ENCODE assay signal across 1 cellular context in the genomic region with DNA sequence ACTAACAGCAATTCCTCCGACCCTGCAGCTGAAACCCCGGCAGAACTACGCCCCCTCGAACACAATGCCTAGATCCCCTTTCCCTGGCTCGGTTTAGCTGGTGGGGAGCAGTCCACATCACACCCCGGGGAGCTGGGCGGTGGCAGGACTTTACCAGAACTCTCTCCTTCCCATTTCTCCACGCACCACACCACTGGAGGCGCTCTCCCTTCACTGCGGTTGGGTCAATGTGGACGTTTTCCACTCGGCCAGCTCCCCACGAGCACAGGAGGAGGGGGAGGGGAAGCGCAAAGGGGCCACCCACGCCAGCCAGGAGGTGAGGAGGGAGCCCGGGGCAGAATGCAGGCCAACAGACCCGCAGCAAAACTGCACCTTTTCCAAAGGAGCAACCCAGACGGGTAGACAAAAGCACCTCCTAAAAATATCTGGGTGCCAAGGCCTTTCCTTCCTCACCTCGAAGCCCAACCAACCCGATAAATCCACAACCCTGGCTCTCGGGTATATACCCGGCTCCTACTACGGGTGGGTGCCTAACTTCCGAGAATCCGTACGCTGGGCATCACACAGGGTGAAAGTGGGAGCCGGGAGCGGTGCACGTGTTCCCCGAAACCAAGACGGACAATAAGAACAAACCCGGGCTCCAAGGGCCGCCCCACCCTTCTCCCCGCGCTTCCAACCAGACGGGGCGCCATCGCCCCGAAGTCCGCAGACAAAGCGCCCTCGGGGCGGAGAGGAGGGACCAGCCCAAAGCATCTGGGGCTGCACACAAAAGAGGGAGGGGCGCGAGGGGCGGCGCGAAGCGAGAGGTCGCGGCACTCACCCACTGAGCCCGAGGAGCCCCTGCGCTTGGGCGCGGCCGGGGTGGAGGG.
TF ChIP-seq lines count a peak whose summit lies in the region.

No MANE protein-coding gene starts in this region.

TF ChIP-seq in HepG2, 621 proteins besides CTCF, POLR2A, EP300 and RAD21 (continued from another document and continues in another):
- TF ChIP-seq, protein P1, sequence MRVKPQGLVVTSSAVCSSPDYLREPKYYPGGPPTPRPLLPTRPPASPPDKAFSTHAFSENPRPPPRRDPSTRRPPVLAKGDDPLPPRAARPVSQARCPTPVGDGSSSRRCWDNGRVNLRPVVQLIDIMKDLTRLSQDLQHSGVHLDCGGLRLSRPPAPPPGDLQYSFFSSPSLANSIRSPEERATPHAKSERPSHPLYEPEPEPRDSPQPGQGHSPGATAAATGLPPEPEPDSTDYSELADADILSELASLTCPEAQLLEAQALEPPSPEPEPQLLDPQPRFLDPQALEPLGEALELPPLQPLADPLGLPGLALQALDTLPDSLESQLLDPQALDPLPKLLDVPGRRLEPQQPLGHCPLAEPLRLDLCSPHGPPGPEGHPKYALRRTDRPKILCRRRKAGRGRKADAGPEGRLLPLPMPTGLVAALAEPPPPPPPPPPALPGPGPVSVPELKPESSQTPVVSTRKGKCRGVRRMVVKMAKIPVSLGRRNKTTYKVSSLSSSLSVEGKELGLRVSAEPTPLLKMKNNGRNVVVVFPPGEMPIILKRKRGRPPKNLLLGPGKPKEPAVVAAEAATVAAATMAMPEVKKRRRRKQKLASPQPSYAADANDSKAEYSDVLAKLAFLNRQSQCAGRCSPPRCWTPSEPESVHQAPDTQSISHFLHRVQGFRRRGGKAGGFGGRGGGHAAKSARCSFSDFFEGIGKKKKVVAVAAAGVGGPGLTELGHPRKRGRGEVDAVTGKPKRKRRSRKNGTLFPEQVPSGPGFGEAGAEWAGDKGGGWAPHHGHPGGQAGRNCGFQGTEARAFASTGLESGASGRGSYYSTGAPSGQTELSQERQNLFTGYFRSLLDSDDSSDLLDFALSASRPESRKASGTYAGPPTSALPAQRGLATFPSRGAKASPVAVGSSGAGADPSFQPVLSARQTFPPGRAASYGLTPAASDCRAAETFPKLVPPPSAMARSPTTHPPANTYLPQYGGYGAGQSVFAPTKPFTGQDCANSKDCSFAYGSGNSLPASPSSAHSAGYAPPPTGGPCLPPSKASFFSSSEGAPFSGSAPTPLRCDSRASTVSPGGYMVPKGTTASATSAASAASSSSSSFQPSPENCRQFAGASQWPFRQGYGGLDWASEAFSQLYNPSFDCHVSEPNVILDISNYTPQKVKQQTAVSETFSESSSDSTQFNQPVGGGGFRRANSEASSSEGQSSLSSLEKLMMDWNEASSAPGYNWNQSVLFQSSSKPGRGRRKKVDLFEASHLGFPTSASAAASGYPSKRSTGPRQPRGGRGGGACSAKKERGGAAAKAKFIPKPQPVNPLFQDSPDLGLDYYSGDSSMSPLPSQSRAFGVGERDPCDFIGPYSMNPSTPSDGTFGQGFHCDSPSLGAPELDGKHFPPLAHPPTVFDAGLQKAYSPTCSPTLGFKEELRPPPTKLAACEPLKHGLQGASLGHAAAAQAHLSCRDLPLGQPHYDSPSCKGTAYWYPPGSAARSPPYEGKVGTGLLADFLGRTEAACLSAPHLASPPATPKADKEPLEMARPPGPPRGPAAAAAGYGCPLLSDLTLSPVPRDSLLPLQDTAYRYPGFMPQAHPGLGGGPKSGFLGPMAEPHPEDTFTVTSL (CRISPR knock-in tag; IDR thresholded peaks at IDR 0.05; ENCODE audit: borderline replicate concordance): 0 out of 2 replicates have a peak, but pooled peaks have one; percentile 9
- 0 out of 2 replicates have a peak, but pooled peaks have one; percentile 41 for TF ChIP-seq RBFOX2 (IDR thresholded peaks at IDR 0.05; ENCODE audit: low read depth, low read length)
- TF ChIP-seq RFXANK (CRISPR knock-in tag; IDR thresholded peaks at IDR 0.05): 0 out of 2 replicates have a peak, but pooled peaks have one; percentile 38
- peak; percentile 10; the same call in 1 of the 2 replicates for TF ChIP-seq ZNF12 (CRISPR knock-in tag; IDR thresholded peaks at IDR 0.05)
- no peak for TF ChIP-seq ZNF850 (CRISPR knock-in tag; conservative IDR thresholded peaks at IDR 0.05)
- TF ChIP-seq ZNF20 (CRISPR knock-in tag; IDR thresholded peaks at IDR 0.05): 0 out of 2 replicates have a peak, but pooled peaks have one; percentile 38
- TF ChIP-seq, protein P2, sequence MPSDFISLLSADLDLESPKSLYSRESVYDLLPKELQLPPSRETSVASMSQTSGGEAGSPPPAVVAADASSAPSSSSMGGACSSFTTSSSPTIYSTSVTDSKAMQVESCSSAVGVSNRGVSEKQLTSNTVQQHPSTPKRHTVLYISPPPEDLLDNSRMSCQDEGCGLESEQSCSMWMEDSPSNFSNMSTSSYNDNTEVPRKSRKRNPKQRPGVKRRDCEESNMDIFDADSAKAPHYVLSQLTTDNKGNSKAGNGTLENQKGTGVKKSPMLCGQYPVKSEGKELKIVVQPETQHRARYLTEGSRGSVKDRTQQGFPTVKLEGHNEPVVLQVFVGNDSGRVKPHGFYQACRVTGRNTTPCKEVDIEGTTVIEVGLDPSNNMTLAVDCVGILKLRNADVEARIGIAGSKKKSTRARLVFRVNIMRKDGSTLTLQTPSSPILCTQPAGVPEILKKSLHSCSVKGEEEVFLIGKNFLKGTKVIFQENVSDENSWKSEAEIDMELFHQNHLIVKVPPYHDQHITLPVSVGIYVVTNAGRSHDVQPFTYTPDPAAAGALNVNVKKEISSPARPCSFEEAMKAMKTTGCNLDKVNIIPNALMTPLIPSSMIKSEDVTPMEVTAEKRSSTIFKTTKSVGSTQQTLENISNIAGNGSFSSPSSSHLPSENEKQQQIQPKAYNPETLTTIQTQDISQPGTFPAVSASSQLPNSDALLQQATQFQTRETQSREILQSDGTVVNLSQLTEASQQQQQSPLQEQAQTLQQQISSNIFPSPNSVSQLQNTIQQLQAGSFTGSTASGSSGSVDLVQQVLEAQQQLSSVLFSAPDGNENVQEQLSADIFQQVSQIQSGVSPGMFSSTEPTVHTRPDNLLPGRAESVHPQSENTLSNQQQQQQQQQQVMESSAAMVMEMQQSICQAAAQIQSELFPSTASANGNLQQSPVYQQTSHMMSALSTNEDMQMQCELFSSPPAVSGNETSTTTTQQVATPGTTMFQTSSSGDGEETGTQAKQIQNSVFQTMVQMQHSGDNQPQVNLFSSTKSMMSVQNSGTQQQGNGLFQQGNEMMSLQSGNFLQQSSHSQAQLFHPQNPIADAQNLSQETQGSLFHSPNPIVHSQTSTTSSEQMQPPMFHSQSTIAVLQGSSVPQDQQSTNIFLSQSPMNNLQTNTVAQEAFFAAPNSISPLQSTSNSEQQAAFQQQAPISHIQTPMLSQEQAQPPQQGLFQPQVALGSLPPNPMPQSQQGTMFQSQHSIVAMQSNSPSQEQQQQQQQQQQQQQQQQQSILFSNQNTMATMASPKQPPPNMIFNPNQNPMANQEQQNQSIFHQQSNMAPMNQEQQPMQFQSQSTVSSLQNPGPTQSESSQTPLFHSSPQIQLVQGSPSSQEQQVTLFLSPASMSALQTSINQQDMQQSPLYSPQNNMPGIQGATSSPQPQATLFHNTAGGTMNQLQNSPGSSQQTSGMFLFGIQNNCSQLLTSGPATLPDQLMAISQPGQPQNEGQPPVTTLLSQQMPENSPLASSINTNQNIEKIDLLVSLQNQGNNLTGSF (CRISPR knock-in tag; IDR thresholded peaks at IDR 0.05): peak; percentile 69; the same call in 1 of the 2 replicates
- peak; percentile 84 for TF ChIP-seq ZNF225 (CRISPR knock-in tag; IDR thresholded peaks at IDR 0.05)
- TF ChIP-seq, protein P3, sequence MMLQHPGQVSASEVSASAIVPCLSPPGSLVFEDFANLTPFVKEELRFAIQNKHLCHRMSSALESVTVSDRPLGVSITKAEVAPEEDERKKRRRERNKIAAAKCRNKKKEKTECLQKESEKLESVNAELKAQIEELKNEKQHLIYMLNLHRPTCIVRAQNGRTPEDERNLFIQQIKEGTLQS (CRISPR knock-in tag; IDR thresholded peaks at IDR 0.05): peak; percentile 55; the same call in 1 of the 2 replicates
- TF ChIP-seq ZNF652 (CRISPR knock-in tag; IDR thresholded peaks at IDR 0.05; ENCODE audit: borderline replicate concordance, low read depth): no peak
- no peak for TF ChIP-seq RNF2 (conservative IDR thresholded peaks at IDR 0.05; ENCODE audit: low read depth)
- peak; percentile 61; the same call in 1 of the 2 replicates for TF ChIP-seq POLR2G (IDR thresholded peaks at IDR 0.05; ENCODE audit: low read depth, low read length)
- peak; percentile 49; the same call in 1 of the 2 replicates for TF ChIP-seq SALL2 (CRISPR knock-in tag; IDR thresholded peaks at IDR 0.05)
- TF ChIP-seq, protein P4, sequence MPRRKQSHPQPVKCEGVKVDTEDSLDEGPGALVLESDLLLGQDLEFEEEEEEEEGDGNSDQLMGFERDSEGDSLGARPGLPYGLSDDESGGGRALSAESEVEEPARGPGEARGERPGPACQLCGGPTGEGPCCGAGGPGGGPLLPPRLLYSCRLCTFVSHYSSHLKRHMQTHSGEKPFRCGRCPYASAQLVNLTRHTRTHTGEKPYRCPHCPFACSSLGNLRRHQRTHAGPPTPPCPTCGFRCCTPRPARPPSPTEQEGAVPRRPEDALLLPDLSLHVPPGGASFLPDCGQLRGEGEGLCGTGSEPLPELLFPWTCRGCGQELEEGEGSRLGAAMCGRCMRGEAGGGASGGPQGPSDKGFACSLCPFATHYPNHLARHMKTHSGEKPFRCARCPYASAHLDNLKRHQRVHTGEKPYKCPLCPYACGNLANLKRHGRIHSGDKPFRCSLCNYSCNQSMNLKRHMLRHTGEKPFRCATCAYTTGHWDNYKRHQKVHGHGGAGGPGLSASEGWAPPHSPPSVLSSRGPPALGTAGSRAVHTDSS (CRISPR knock-in tag; conservative IDR thresholded peaks at IDR 0.05): no peak
- TF ChIP-seq STAG1 (CRISPR knock-in tag; IDR thresholded peaks at IDR 0.05): peak; percentile 53
- TF ChIP-seq HOXA9 (CRISPR knock-in tag; IDR thresholded peaks at IDR 0.05; ENCODE audit: borderline replicate concordance): peak; percentile 18; the same call in 1 of the 2 replicates
- TF ChIP-seq ATF7-NPFF (CRISPR knock-in tag; IDR thresholded peaks at IDR 0.05; ENCODE audit: low read depth): peak; percentile 65
- peak; percentile 39 for TF ChIP-seq GATAD1 (CRISPR knock-in tag; IDR thresholded peaks at IDR 0.05)
- TF ChIP-seq, protein P5, sequence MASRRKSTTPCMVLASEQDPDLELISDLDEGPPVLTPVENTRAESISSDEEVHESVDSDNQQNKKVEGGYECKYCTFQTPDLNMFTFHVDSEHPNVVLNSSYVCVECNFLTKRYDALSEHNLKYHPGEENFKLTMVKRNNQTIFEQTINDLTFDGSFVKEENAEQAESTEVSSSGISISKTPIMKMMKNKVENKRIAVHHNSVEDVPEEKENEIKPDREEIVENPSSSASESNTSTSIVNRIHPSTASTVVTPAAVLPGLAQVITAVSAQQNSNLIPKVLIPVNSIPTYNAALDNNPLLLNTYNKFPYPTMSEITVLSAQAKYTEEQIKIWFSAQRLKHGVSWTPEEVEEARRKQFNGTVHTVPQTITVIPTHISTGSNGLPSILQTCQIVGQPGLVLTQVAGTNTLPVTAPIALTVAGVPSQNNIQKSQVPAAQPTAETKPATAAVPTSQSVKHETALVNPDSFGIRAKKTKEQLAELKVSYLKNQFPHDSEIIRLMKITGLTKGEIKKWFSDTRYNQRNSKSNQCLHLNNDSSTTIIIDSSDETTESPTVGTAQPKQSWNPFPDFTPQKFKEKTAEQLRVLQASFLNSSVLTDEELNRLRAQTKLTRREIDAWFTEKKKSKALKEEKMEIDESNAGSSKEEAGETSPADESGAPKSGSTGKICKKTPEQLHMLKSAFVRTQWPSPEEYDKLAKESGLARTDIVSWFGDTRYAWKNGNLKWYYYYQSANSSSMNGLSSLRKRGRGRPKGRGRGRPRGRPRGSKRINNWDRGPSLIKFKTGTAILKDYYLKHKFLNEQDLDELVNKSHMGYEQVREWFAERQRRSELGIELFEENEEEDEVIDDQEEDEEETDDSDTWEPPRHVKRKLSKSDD (CRISPR knock-in tag; IDR thresholded peaks at IDR 0.05; ENCODE audit: low read depth): no peak
- TF ChIP-seq, protein P6, sequence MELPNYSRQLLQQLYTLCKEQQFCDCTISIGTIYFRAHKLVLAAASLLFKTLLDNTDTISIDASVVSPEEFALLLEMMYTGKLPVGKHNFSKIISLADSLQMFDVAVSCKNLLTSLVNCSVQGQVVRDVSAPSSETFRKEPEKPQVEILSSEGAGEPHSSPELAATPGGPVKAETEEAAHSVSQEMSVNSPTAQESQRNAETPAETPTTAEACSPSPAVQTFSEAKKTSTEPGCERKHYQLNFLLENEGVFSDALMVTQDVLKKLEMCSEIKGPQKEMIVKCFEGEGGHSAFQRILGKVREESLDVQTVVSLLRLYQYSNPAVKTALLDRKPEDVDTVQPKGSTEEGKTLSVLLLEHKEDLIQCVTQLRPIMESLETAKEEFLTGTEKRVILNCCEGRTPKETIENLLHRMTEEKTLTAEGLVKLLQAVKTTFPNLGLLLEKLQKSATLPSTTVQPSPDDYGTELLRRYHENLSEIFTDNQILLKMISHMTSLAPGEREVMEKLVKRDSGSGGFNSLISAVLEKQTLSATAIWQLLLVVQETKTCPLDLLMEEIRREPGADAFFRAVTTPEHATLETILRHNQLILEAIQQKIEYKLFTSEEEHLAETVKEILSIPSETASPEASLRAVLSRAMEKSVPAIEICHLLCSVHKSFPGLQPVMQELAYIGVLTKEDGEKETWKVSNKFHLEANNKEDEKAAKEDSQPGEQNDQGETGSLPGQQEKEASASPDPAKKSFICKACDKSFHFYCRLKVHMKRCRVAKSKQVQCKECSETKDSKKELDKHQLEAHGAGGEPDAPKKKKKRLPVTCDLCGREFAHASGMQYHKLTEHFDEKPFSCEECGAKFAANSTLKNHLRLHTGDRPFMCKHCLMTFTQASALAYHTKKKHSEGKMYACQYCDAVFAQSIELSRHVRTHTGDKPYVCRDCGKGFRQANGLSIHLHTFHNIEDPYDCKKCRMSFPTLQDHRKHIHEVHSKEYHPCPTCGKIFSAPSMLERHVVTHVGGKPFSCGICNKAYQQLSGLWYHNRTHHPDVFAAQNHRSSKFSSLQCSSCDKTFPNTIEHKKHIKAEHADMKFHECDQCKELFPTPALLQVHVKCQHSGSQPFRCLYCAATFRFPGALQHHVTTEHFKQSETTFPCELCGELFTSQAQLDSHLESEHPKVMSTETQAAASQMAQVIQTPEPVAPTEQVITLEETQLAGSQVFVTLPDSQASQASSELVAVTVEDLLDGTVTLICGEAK (IDR thresholded peaks at IDR 0.05): no peak
- TF ChIP-seq, protein P6 (CRISPR knock-in tag; IDR thresholded peaks at IDR 0.05): peak; percentile 84
- peak; percentile 36; the same call in 1 of the 2 replicates for TF ChIP-seq ZFP36L2 (CRISPR knock-in tag; IDR thresholded peaks at IDR 0.05)
